In genomic region chr4:69760455-69760854, GRCh38 we compare ENCODE assay signal across 9 cellular contexts. TPM values are rescaled to one million over a fixed set of nuclear protein-coding genes. Genes with fewer than 3 reads are reported as not detected.
A peak's percentile ranks its signal among the peaks of the same experiment; 100 is the strongest.
DNase-seq lines count a peak whose midpoint lies in the region; ATAC-seq and TF ChIP-seq lines count a peak whose summit lies in the region.
"Had no signal": no experiment of that assay in that cellular context is flagged by ENCODE, and none has a peak within 500 bp of the region (broad histone marks: within the 10 kb centered on the region; RNA-seq: fewer than 3 reads in every experiment).

Gene SULT1B1, minus strand, starts transcription at chr4:69760620. Its CDS starts 5,403 bp downstream, at chr4:69755217.

- H4K20me1 ChIP-seq in hepatocyte (ENCODE audit: insufficient read depth, poor library complexity, severe bottlenecking): no peaks in the 10 kb centered on the region

- H3K9me3 ChIP-seq in hepatocyte (ENCODE audit: low read depth): peaks cover 5% of the 10 kb centered on the region

- peaks cover 70% of the 10 kb centered on the region for H3K4me1 Mint-ChIP-seq in stimulated activated naive CD8-positive, alpha-beta T cell treated with anti-CD3 and anti-CD28 coated beads, Interleukin-15, Interleukin-2, amounts not matched to agents 100 ng/mL and 50 ng/mL, for 24 hours (ENCODE audit: low read depth)

- H3K4me2 ChIP-seq in hepatocyte: peak within 1 kb of the TSS; percentile 65

- peak within 1 kb of the TSS; percentile 22 for H2AFZ ChIP-seq in hepatocyte

- H3K4me3 ChIP-seq in hepatocyte: peak within 1 kb of the TSS; percentile 7
- H3K4me3 ChIP-seq in coronary artery: no peak within 1 kb of the TSS
- H3K4me3 ChIP-seq: cardiac muscle cell had no signal

- no peaks in the 10 kb centered on the region for H3K36me3 Mint-ChIP-seq in stimulated activated naive CD8-positive, alpha-beta T cell treated with anti-CD3 and anti-CD28 coated beads, Interleukin-15, Interleukin-2, amounts not matched to agents 100 ng/mL and 50 ng/mL, for 24 hours (ENCODE audit: low read depth)

- DNase-seq in activated CD4-positive, CD25-positive, alpha-beta regulatory T cell treated with anti-CD3 and anti-CD28 coated beads, Interleukin-2, amount 50 U/mL, for 72 hours: no peak
- DNase-seq in activated effector memory CD4-positive, alpha-beta T cell treated with Interleukin-2 at 50 U/mL for 16 hours: peak; percentile 20
- peak; percentile 56 for DNase-seq in hepatocyte (ENCODE audit: low spot score)
- DNase-seq in occipital lobe (lab: John Stamatoyannopoulos, UW): no peak
- DNase-seq in coronary artery (ENCODE audit: low spot score): no peak
- no peak for DNase-seq in NCI-H82 treated with DMSO at 0.1 percent for 48 hours (lab: John Stamatoyannopoulos, UW; ENCODE audit: unreplicated experiment)

- peak within 1 kb of the TSS; percentile 89 for H3K27ac ChIP-seq in hepatocyte
- peak within 1 kb of the TSS in 1 of 2 donors; percentile 4 for H3K27ac ChIP-seq in coronary artery
- H3K27ac ChIP-seq: cardiac muscle cell had no signal

- no peaks in the 10 kb centered on the region for H3K27me3 Mint-ChIP-seq in stimulated activated naive CD8-positive, alpha-beta T cell treated with anti-CD3 and anti-CD28 coated beads, Interleukin-15, Interleukin-2, amounts not matched to agents 100 ng/mL and 50 ng/mL, for 24 hours

- H3K79me2 ChIP-seq in hepatocyte: peaks cover 12% of the 10 kb centered on the region

- H3K9me2 ChIP-seq in hepatocyte (replicated peaks; ENCODE audit: insufficient read depth): no peaks in the 10 kb centered on the region

- H3K36me3 ChIP-seq in hepatocyte (replicated peaks; ENCODE audit: insufficient read depth, low read depth): no peaks in the 10 kb centered on the region
- H3K36me3 ChIP-seq: cardiac muscle cell had no signal

- H3K4me3 Mint-ChIP-seq in stimulated activated naive CD8-positive, alpha-beta T cell treated with anti-CD3 and anti-CD28 coated beads, Interleukin-15, Interleukin-2, amounts not matched to agents 100 ng/mL and 50 ng/mL, for 24 hours: peak within 1 kb of the TSS; percentile 61

- peak within 1 kb of the TSS; percentile 98 for H3K27ac Mint-ChIP-seq in stimulated activated naive CD8-positive, alpha-beta T cell treated with anti-CD3 and anti-CD28 coated beads, Interleukin-15, Interleukin-2, amounts not matched to agents 100 ng/mL and 50 ng/mL, for 24 hours

- no peaks in the 10 kb centered on the region for H3K27me3 ChIP-seq in hepatocyte
- H3K27me3 ChIP-seq: cardiac muscle cell had no signal

- WGBS in hepatocyte (ENCODE audit: low lambda C conversion rate, missing lambda C conversion rate): 33% methylated on average over 2 of the region's 2 CpGs

- no peak for TF ChIP-seq CTCF in hepatocyte (IDR thresholded peaks at IDR 0.05; ENCODE audit: poor library complexity)
- TF ChIP-seq CTCF in coronary artery (IDR thresholded peaks at IDR 0.05): no peak

- peaks cover 20% of the 10 kb centered on the region for H3K4me1 ChIP-seq in hepatocyte (ENCODE audit: insufficient read depth)

- peak; percentile 83 for ATAC-seq in activated CD4-positive, CD25-positive, alpha-beta regulatory T cell treated with anti-CD3 and anti-CD28 coated beads, Interleukin-2, amount 50 U/mL, for 24 hours

- no peaks in the 10 kb centered on the region for H3K9me3 Mint-ChIP-seq in stimulated activated naive CD8-positive, alpha-beta T cell treated with anti-CD3 and anti-CD28 coated beads, Interleukin-15, Interleukin-2, amounts not matched to agents 100 ng/mL and 50 ng/mL, for 24 hours

RNA-seq across cellular contexts. Expression of gene SULT1B1, which starts in this region (rescaled TPM):
- total RNA-seq in hepatocyte: 46.5 and 53.8 TPM in 2 replicates
- polyA plus RNA-seq in hepatocyte: 10.1 and 10.7 TPM in 2 replicates
- total RNA-seq in occipital lobe: 0.31 TPM
- total RNA-seq: cardiac muscle cell had no signal
- polyA plus RNA-seq: cardiac muscle cell had no signal

Comparison
In these comparisons a context has a peak if more than half of its experiments do, and no peak if none do; other contexts are left out.
1. RNA of gene SULT1B1 (total RNA-seq): 46.5 to 53.8 TPM in hepatocyte; 0.31 TPM in occipital lobe (single experiment); every median in the first group is over 10 times any median in the second.
2. DNase-seq: peak in activated effector memory CD4-positive, alpha-beta T cell treated with Interleukin-2 at 50 U/mL for 16 hours (single experiment) and hepatocyte (single experiment); none in activated CD4-positive, CD25-positive, alpha-beta regulatory T cell treated with anti-CD3 and anti-CD28 coated beads, Interleukin-2, amount 50 U/mL, for 72 hours (single experiment), occipital lobe (single experiment), coronary artery (single experiment) and NCI-H82 treated with DMSO at 0.1 percent for 48 hours (single experiment).